In genomic region chr4:123364906-123365305, GRCh38 we compare ENCODE assay signal across 19 cellular contexts.
"Had no signal": no experiment of that assay in that cellular context is flagged by ENCODE, and none has a peak within 500 bp of the region (broad histone marks: within the 10 kb centered on the region; RNA-seq: fewer than 3 reads in every experiment).

No MANE protein-coding gene starts in this region.

- H3K36me3 Mint-ChIP-seq: activated CD4-positive, alpha-beta memory T cell treated with anti-CD3 and anti-CD28 coated beads for 36 hours; activated naive CD8-positive, alpha-beta T cell; memory B cell; stimulated activated memory B cell treated with anti-CD40 and anti-IgM and Interleukin-4, amounts not matched to agents 10 μg/mL and 1 μg/mL and 100 μg/mL, for 72 hours had no signal

- DNase-seq: activated CD4-positive, alpha-beta memory T cell treated with anti-CD3 and anti-CD28 coated beads for 36 hours; activated CD4-positive, alpha-beta T cell treated with anti-CD3 and anti-CD28 coated beads for 4 hours; dermis blood vessel endothelial cell; effector memory CD4-positive, alpha-beta T cell; foreskin melanocyte; heart left ventricle; kidney glomerular epithelial cell; left ventricle myocardium superior; ovary; spleen; stimulated activated CD4-positive, alpha-beta T cell treated with anti-CD3 and anti-CD28 coated beads, Interleukin-4, amount 100 ng/mL, for 4 hours; upper lobe of left lung had no signal

- H3K9me3 Mint-ChIP-seq: activated CD4-positive, alpha-beta memory T cell treated with anti-CD3 and anti-CD28 coated beads for 36 hours; memory B cell; stimulated activated memory B cell treated with anti-CD40 and anti-IgM and Interleukin-4, amounts not matched to agents 10 μg/mL and 1 μg/mL and 100 μg/mL, for 72 hours had no signal

- H3K9me3 ChIP-seq: ovary, thoracic aorta, upper lobe of left lung had no signal

- ATAC-seq: heart left ventricle; left ventricle myocardium superior; sciatic nerve; stimulated activated memory B cell treated with anti-CD40 and anti-IgM and Interleukin-4, amounts not matched to agents 10 μg/mL and 1 μg/mL and 100 μg/mL, for 72 hours had no signal

- FAIRE-seq: TTC549 had no signal

- H3K27ac Mint-ChIP-seq: activated CD4-positive, alpha-beta memory T cell treated with anti-CD3 and anti-CD28 coated beads for 36 hours; activated naive CD8-positive, alpha-beta T cell; memory B cell; stimulated activated memory B cell treated with anti-CD40 and anti-IgM and Interleukin-4, amounts not matched to agents 10 μg/mL and 1 μg/mL and 100 μg/mL, for 72 hours had no signal

- H3K27ac ChIP-seq: cardiac muscle cell, heart left ventricle, ovary, spleen, thoracic aorta, upper lobe of left lung had no signal

- H3K4me3 ChIP-seq: cardiac muscle cell, heart left ventricle, ovary, spleen, thoracic aorta, upper lobe of left lung had no signal

- H3K4me3 Mint-ChIP-seq: activated CD4-positive, alpha-beta memory T cell treated with anti-CD3 and anti-CD28 coated beads for 36 hours; activated naive CD8-positive, alpha-beta T cell; memory B cell; stimulated activated memory B cell treated with anti-CD40 and anti-IgM and Interleukin-4, amounts not matched to agents 10 μg/mL and 1 μg/mL and 100 μg/mL, for 72 hours had no signal

- H3K27me3 Mint-ChIP-seq: activated naive CD8-positive, alpha-beta T cell; stimulated activated memory B cell treated with anti-CD40 and anti-IgM and Interleukin-4, amounts not matched to agents 10 μg/mL and 1 μg/mL and 100 μg/mL, for 72 hours had no signal

- H3K36me3 ChIP-seq: cardiac muscle cell, heart left ventricle, ovary, spleen, thoracic aorta, upper lobe of left lung had no signal

- H3K27me3 ChIP-seq: cardiac muscle cell, heart left ventricle, ovary, spleen, upper lobe of left lung had no signal

- H3K4me1 ChIP-seq: spleen had no signal
